Comparison of ENCODE assay signal across 18 cellular contexts in the genomic region with DNA sequence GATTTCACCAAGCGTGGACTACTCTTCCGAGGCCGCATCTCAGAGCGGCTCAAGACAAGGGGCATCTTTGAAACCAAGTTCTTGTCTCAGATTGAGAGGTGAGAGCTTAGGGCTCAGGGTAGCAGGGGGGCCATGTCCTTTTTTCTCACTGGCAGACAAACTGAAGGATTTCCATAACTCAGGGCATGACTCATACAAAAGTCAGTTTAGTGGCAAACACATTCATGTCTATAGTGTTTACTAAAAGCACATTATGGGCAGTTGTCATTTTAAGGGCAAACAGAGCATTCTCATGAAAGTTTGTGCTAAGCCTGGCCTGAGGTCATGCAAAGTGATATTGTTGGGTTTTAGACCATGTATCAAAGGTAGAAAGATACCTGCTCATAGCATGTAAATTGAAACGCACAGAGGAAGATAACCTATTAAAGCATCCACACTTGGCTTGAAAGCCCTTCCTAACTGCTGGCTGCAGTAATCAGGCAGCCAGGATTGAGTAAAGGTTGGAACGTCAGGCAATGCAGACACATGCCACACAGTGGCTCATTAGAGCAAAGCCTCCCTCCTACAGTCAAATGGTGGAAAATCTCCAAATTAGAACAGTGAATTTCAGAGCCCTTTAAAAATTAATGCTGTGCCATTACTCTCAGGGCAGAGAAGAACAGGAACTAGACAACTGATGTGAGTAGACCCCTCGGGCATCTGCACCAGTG. TPM values are rescaled to one million over a fixed set of nuclear protein-coding genes. Genes with fewer than 3 reads are reported as not detected.
A peak's percentile ranks its signal among the peaks of the same experiment; 100 is the strongest.
DNase-seq lines count a peak whose midpoint lies in the region; ATAC-seq, FAIRE-seq and TF ChIP-seq lines count a peak whose summit lies in the region.
"Had no signal": no experiment of that assay in that cellular context is flagged by ENCODE, and none has a peak within 500 bp of the region (broad histone marks: within the 10 kb centered on the region; RNA-seq: fewer than 3 reads in every experiment).

No MANE protein-coding gene starts in this region.

- TF ChIP-seq RAD21 in SK-N-SH (IDR thresholded peaks at IDR 0.05; ENCODE audit: low read length): no peak

- intact Hi-C loops in MCF 10A (cut with micrococcal nuclease) (no loop called here), breast epithelium (cut with DNase I; ENCODE audit: low total_unique reads) (no loop called here), posterior vena cava (cut with DNase I) (no loop called here)

- no peak overlapping the region for H3K4me3 ChIP-seq in breast epithelium
- H3K4me3 ChIP-seq in SK-N-SH (ENCODE audit: low read depth in 2 of 2, low read length in 1 of 2): no peak overlapping the region
- H3K4me3 ChIP-seq in fibroblast of mammary gland (ENCODE audit: control insufficient read depth, low read depth, low read length): no peak overlapping the region
- H3K4me3 ChIP-seq: gastrocnemius medialis, vagina had no signal

- peaks cover 57% of the 10 kb centered on the region for H3K36me3 Mint-ChIP-seq in MCF 10A (ENCODE audit: insufficient read depth, unreplicated experiment)
- H3K36me3 Mint-ChIP-seq in activated T-cell treated with anti-CD3 and anti-CD28 coated beads, Interleukin-2, amount 50 U/mL, for 24 hours (ENCODE audit: low read depth): peaks cover 97% of the 10 kb centered on the region

- H3K4me1 ChIP-seq in breast epithelium (no peaks in the 10 kb centered on the region), SK-N-SH (ENCODE audit: control insufficient read depth in 1 of 2, insufficient read depth in 2 of 2, low read depth in 1 of 2, low read length in 1 of 2) (peaks cover 9 to 13% of the 10 kb centered on the region in 2 experiments; a peak in 1 of 4 replicates)
- H3K4me1 ChIP-seq: gastrocnemius medialis, vagina had no signal

- no peaks in the 10 kb centered on the region for H3K36me3 ChIP-seq in breast epithelium
- peaks cover 0 to 51% of the 10 kb centered on the region in 2 experiments for H3K36me3 ChIP-seq in SK-N-SH (replicated peaks in 1 of 2; ENCODE audit: control insufficient read depth in 1 of 2, insufficient read depth in 2 of 2, low read length in 1 of 2)

- H3K4me1 Mint-ChIP-seq in MCF 10A (ENCODE audit: insufficient read depth, unreplicated experiment): peaks cover 8% of the 10 kb centered on the region
- H3K4me1 Mint-ChIP-seq in activated T-cell treated with anti-CD3 and anti-CD28 coated beads, Interleukin-2, amount 50 U/mL, for 24 hours (ENCODE audit: low read depth): no peaks in the 10 kb centered on the region
- H3K4me1 Mint-ChIP-seq: neural crest cell had no signal

- CTCF ChIA-PET in MCF 10A (lab: Yijun Ruan, JAX): interaction anchor here (0.6 to 2.0 kb wide), 9 partner anchors 9 to 251 kb away, joined by 3 to 15 read pairs (median 4); no protein-coding TSS in a partner anchor
- CTCF ChIA-PET in SK-N-SH (lab: Yijun Ruan, JAX): interaction anchor here (0.8 to 4.4 kb wide), 4 partner anchors 12 to 184 kb away, joined by 3 to 23 read pairs (median 4); no protein-coding TSS in a partner anchor

- no peaks in the 10 kb centered on the region for H4K20me1 ChIP-seq in SK-N-SH (ENCODE audit: insufficient read depth)

- no peak overlapping the region for H2AFZ ChIP-seq in SK-N-SH (ENCODE audit: low read depth)

- 85% methylated on average over 7 of the region's 7 CpGs for WGBS in SK-N-SH (ENCODE audit: low lambda C conversion rate)

- H3K9me3 Mint-ChIP-seq in MCF 10A (ENCODE audit: unreplicated experiment): no peaks in the 10 kb centered on the region
- H3K9me3 Mint-ChIP-seq in activated T-cell treated with anti-CD3 and anti-CD28 coated beads, Interleukin-2, amount 50 U/mL, for 24 hours: no peaks in the 10 kb centered on the region
- H3K9me3 Mint-ChIP-seq: neural crest cell had no signal

- peaks cover 14% of the 10 kb centered on the region for H3F3A ChIP-seq in SK-N-SH (replicated peaks; ENCODE audit: insufficient read depth)

- no peak overlapping the region for H3K4me3 Mint-ChIP-seq in MCF 10A (ENCODE audit: unreplicated experiment)
- no peak overlapping the region for H3K4me3 Mint-ChIP-seq in activated T-cell treated with anti-CD3 and anti-CD28 coated beads, Interleukin-2, amount 50 U/mL, for 24 hours
- H3K4me3 Mint-ChIP-seq: neural crest cell, T-helper 17 cell had no signal

- no peaks in the 10 kb centered on the region for H3K27me3 Mint-ChIP-seq in MCF 10A (ENCODE audit: insufficient read depth, unreplicated experiment)
- no peaks in the 10 kb centered on the region for H3K27me3 Mint-ChIP-seq in activated T-cell treated with anti-CD3 and anti-CD28 coated beads, Interleukin-2, amount 50 U/mL, for 24 hours
- H3K27me3 Mint-ChIP-seq: T-helper 17 cell had no signal

- BruUV-seq in MCF 10A (replicated peaks; lab: Mats Ljungman, UMichigan): no TSS peak

- POLR2A ChIA-PET in MCF 10A (lab: Yijun Ruan, JAX): interaction anchor here (1.1 to 1.8 kb wide), 2 partner anchors 11 to 53 kb away, joined by 3 to 8 read pairs; no protein-coding TSS in a partner anchor
- POLR2A ChIA-PET in SK-N-SH (lab: Yijun Ruan, JAX): no interaction called here

- H3K9me3 ChIP-seq in breast epithelium (no peaks in the 10 kb centered on the region), SK-N-SH (no peaks in the 10 kb centered on the region)
- H3K9me3 ChIP-seq: gastrocnemius medialis, vagina had no signal

- peak; percentile 40 for FAIRE-seq in urothelium cell line (lab: Jason Lieb, UNC)
- FAIRE-seq: RCC 7860 had no signal

- H3K27me3 ChIP-seq in breast epithelium (no peaks in the 10 kb centered on the region), SK-N-SH (ENCODE audit: insufficient read depth) (no peaks in the 10 kb centered on the region)
- H3K27me3 ChIP-seq: gastrocnemius medialis, vagina had no signal

- H3K79me2 ChIP-seq in SK-N-SH (ENCODE audit: insufficient read depth): no peaks in the 10 kb centered on the region

- no peak overlapping the region for H3K9ac ChIP-seq in SK-N-SH
- H3K9ac ChIP-seq: KMS-11 had no signal

- H3K9me2 ChIP-seq in SK-N-SH: no peaks in the 10 kb centered on the region

- no peak for TF ChIP-seq CTCF in MCF 10A (IDR thresholded peaks at IDR 0.05; ENCODE audit: unreplicated experiment)
- no peak for TF ChIP-seq CTCF in breast epithelium (IDR thresholded peaks at IDR 0.05)
- no peak for TF ChIP-seq CTCF in SK-N-SH (IDR thresholded peaks at IDR 0.05)
- no peak for TF ChIP-seq CTCF in fibroblast of mammary gland (conservative IDR thresholded peaks at IDR 0.05; ENCODE audit: control insufficient read depth, insufficient read depth, low read depth, low read length)

- ATAC-seq in GM21576 (IDR thresholded peaks at IDR 0.05; ENCODE audit: unreplicated experiment): no peak
- ATAC-seq: gastrocnemius medialis; stimulated activated naive CD8-positive, alpha-beta T cell treated with anti-CD3 and anti-CD28 coated beads, Interleukin-15, Interleukin-2, amounts not matched to agents 100 U/mL and 50 U/mL, for 24 hours; T-helper 17 cell had no signal

- peak overlapping the region; percentile 69 for H3K27ac Mint-ChIP-seq in MCF 10A (ENCODE audit: low read depth, unreplicated experiment)
- no peak overlapping the region for H3K27ac Mint-ChIP-seq in activated T-cell treated with anti-CD3 and anti-CD28 coated beads, Interleukin-2, amount 50 U/mL, for 24 hours
- H3K27ac Mint-ChIP-seq: T-helper 17 cell had no signal

- H3K27ac ChIP-seq in breast epithelium (no peak overlapping the region), SK-N-SH (ENCODE audit: low read depth in 2 of 2, low read length in 1 of 2) (peak overlapping the region in 1 of 2 experiments; percentile 36; a peak in 2 of 4 replicates)
- H3K27ac ChIP-seq: gastrocnemius medialis, KMS-11, vagina had no signal

- DNase-seq in MCF 10A (ENCODE audit: unreplicated experiment) (peak; percentile 45), breast epithelium (ENCODE audit: low spot score in 2 of 2) (no peak), SK-N-SH (no peak), fibroblast of mammary gland (ENCODE audit: low read depth) (peak; percentile 63), urothelium cell line (ENCODE audit: low spot score) (no peak), posterior vena cava (ENCODE audit: low spot score) (no peak)
- DNase-seq in activated T-cell treated with anti-CD3 and anti-CD28 coated beads, Interleukin-2, amount 50 U/mL, for 24 hours: no peak
- DNase-seq: activated CD4-positive, alpha-beta T cell treated with anti-CD3 and anti-CD28 coated beads for 4 hours; gastrocnemius medialis; NCI-H187 treated with DMSO at 0.1 percent for 48 hours; NCI-H69; stimulated activated naive CD8-positive, alpha-beta T cell treated with anti-CD3 and anti-CD28 coated beads, Interleukin-15, Interleukin-2, amounts not matched to agents 100 U/mL and 50 U/mL, for 24 hours; T-helper 17 cell had no signal

- TF ChIP-seq POLR2A in breast epithelium (IDR thresholded peaks at IDR 0.05): no peak

- H3K4me2 ChIP-seq in SK-N-SH: peak overlapping the region; percentile 19; the same call in 1 of the 2 replicates
- H3K4me2 ChIP-seq: KMS-11 had no signal

- TF ChIP-seq EP300 in SK-N-SH (IDR thresholded peaks at IDR 0.05; ENCODE audit: borderline replicate concordance in 1 of 2, low read depth in 1 of 2, low read length in 1 of 2): no peak

TF ChIP-seq in SK-N-SH, 30 proteins besides CTCF, POLR2A, EP300 and RAD21 (continues in another document):
- TF ChIP-seq JUND (IDR thresholded peaks at IDR 0.05) (peak; percentile 20; the same call in 1 of the 2 replicates), TAF1 (IDR thresholded peaks at IDR 0.05; ENCODE audit: borderline replicate concordance, low read depth, low read length) (no peak), SMC3 (IDR thresholded peaks at IDR 0.05; ENCODE audit: low read depth, low read length) (no peak), GABPA (IDR thresholded peaks at IDR 0.05; ENCODE audit: low read depth) (no peak), MXI1 (IDR thresholded peaks at IDR 0.05; ENCODE audit: low read depth, low read length) (no peak), FOSL2 (IDR thresholded peaks at IDR 0.05; ENCODE audit: borderline replicate concordance, low read depth) (peak; percentile 25; the same call in 1 of the 2 replicates), FOXM1 (IDR thresholded peaks at IDR 0.05; ENCODE audit: low read depth) (no peak), RFX5 (IDR thresholded peaks at IDR 0.05; ENCODE audit: low read length) (no peak), TCF12 (IDR thresholded peaks at IDR 0.05) (no peak)
- TF ChIP-seq, protein P1, sequence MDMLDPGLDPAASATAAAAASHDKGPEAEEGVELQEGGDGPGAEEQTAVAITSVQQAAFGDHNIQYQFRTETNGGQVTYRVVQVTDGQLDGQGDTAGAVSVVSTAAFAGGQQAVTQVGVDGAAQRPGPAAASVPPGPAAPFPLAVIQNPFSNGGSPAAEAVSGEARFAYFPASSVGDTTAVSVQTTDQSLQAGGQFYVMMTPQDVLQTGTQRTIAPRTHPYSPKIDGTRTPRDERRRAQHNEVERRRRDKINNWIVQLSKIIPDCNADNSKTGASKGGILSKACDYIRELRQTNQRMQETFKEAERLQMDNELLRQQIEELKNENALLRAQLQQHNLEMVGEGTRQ (IDR thresholded peaks at IDR 0.05; ENCODE audit: borderline replicate concordance, low read depth, low read length): no peak

RNA-seq across cellular contexts. Expression of gene HK2, which starts 54.2 kb away (rescaled TPM):
- total RNA-seq in MCF 10A (2022) (40.4 and 47.8 TPM in 2 replicates), breast epithelium (10 to 100 TPM in 2 of 3 donors, 1 to 10 TPM in 1; 9.8 to 39.2 (median 19.9) TPM), posterior vena cava (1 to 10 TPM; 4.2 to 4.3 TPM)
- 13.5 and 15.1 TPM in 2 replicates for polyA plus RNA-seq in SK-N-SH (2012; rRNA removed)
- 11.1 and 12.9 TPM in 2 replicates for polyA plus RNA-seq in SK-N-SH (2012; cell fraction: cytosol; rRNA removed)
- 11.8 and 13.6 TPM in 2 replicates for polyA plus RNA-seq in SK-N-SH (2012; cell fraction: nucleus; rRNA removed)

Comparison
In these comparisons a context has a peak if more than half of its experiments do, and no peak if none do; other contexts are left out.
1. DNase-seq: peak in MCF 10A (single experiment) and fibroblast of mammary gland (single experiment); none in breast epithelium (0 of 2), SK-N-SH (single experiment), urothelium cell line (single experiment), posterior vena cava (single experiment) and activated T-cell treated with anti-CD3 and anti-CD28 coated beads, Interleukin-2, amount 50 U/mL, for 24 hours (single experiment).